Comparison of ENCODE assay signal across 10 cellular contexts in genomic region chr22:37726240-37726887, GRCh38. TPM values are rescaled to one million over a fixed set of nuclear protein-coding genes. Genes with fewer than 3 reads are reported as not detected.
DNase-seq lines count a peak whose midpoint lies in the region; ATAC-seq and TF ChIP-seq lines count a peak whose summit lies in the region.
"Had no signal": no experiment of that assay in that cellular context is flagged by ENCODE, and none has a peak within 500 bp of the region (broad histone marks: within the 10 kb centered on the region; RNA-seq: fewer than 3 reads in every experiment).

No MANE protein-coding gene starts in this region.

- peak; percentile 33 for ATAC-seq in aorta (ENCODE audit: low FRiP score)

- WGBS in aorta, 2 donors = 88 to 89% methylated on average over 20 of the region's 20 CpGs

- intact Hi-C loops in cardiac septum (cut with DNase I) = no loop called here
- intact Hi-C loops in aorta (cut with DNase I) = no loop called here

- in situ Hi-C loops in SK-MEL-5 (cut with HindIII; ENCODE audit: low pct_unique_long_range_greater_than_20kb, low sequenced_read_pairs) = no loop called here

- peak; percentile 34 for TF ChIP-seq CTCF in cardiac muscle cell (IDR thresholded peaks at IDR 0.05; ENCODE audit: low read depth, low read length)

- no peaks in the 10 kb centered on the region for H3K27me3 ChIP-seq in cardiac muscle cell
- H3K27me3 ChIP-seq in aorta (ENCODE audit: control insufficient read depth in 1 of 2, insufficient read depth in 2 of 2, low read length in 1 of 2) = no peaks in the 10 kb centered on the region
- H3K27me3 ChIP-seq: ovary had no signal

- no peaks in the 10 kb centered on the region for H3K36me3 ChIP-seq in cardiac muscle cell
- H3K36me3 ChIP-seq in aorta (ENCODE audit: control insufficient read depth in 1 of 2, insufficient read depth in 2 of 2, low read length in 1 of 2) = no peaks in the 10 kb centered on the region
- H3K36me3 ChIP-seq: ovary had no signal

- H3K4me1 ChIP-seq in cardiac muscle cell (ENCODE audit: low read depth) (no peaks in the 10 kb centered on the region), aorta (ENCODE audit: control insufficient read depth in 1 of 2, insufficient read depth in 2 of 2, low read length in 2 of 2) (peaks cover 0 to 3% of the 10 kb centered on the region in 2 donors)

- DNase-seq in cardiac muscle cell (ENCODE audit: low read depth in 1 of 2, low spot score in 1 of 2) (peak in 1 of 2 donors; percentile 54), cardiac septum (ENCODE audit: low spot score) (no peak), SK-MEL-5 (ENCODE audit: low read depth, low spot score) (peak; percentile 41), fibroblast of peridontal ligament (ENCODE audit: extremely low read depth) (peak; percentile 64), aorta (no peak), NOMO-1 treated with DMSO at 0.1 percent for 48 hours (lab: John Stamatoyannopoulos, UW; ENCODE audit: unreplicated experiment) (no peak), ecto neural progenitor cell (ENCODE audit: low spot score) (no peak), putamen (ENCODE audit: low spot score) (no peak)
- DNase-seq: NCI-H187 had no signal

- H3K9me3 ChIP-seq in cardiac muscle cell (ENCODE audit: low read depth) (no peaks in the 10 kb centered on the region), aorta (ENCODE audit: control insufficient read depth, low read length) (no peaks in the 10 kb centered on the region)
- H3K9me3 ChIP-seq: ovary had no signal

- H3K4me3 ChIP-seq in cardiac muscle cell = no peak overlapping the region
- no peak overlapping the region for H3K4me3 ChIP-seq in aorta (ENCODE audit: low read length in 2 of 2)
- H3K4me3 ChIP-seq: ovary had no signal

- H3K27ac ChIP-seq in cardiac muscle cell = no peak overlapping the region
- no peak overlapping the region for H3K27ac ChIP-seq in aorta (ENCODE audit: low read depth in 1 of 2, low read length in 2 of 2)

RNA-seq across cellular contexts. Expression of gene TRIOBP, which starts 29.5 kb away (rescaled TPM):
- 160 and 202 TPM in 2 replicates for total RNA-seq in cardiac muscle cell
- polyA plus RNA-seq in cardiac muscle cell = 150 and 191 TPM in 2 replicates
- total RNA-seq in cardiac septum = 115 TPM
- total RNA-seq in SK-MEL-5 (2014; rRNA removed; shearing (Covaris generic)) = 22.4 and 25.6 TPM in 2 replicates
- 55.2 and 56.9 TPM in 2 replicates for polyA plus RNA-seq in SK-MEL-5 (2015; cell fraction: cytosol; rRNA removed)
- polyA plus RNA-seq in SK-MEL-5 (2015; cell fraction: nucleus; rRNA removed) = 39.7 and 54.7 TPM in 2 replicates
- 100 to 1,000 TPM in 1 of 2 donors, 10 to 100 TPM in 1; 86.0 to 113 TPM for total RNA-seq in aorta
- 10 to 100 TPM; 26.9 to 59.1 TPM for polyA plus RNA-seq in aorta

RNA-seq across cellular contexts. Expression of gene NOL12, which starts 40.2 kb away (rescaled TPM):
- 36.0 and 38.3 TPM in 2 replicates for total RNA-seq in cardiac muscle cell
- 21.9 and 34.2 TPM in 2 replicates for polyA plus RNA-seq in cardiac muscle cell
- 15.2 TPM for total RNA-seq in cardiac septum
- total RNA-seq in SK-MEL-5 (2014; rRNA removed; shearing (Covaris generic)) = 50.7 and 57.9 TPM in 2 replicates
- 42.4 and 57.4 TPM in 2 replicates for polyA plus RNA-seq in SK-MEL-5 (2015; cell fraction: cytosol; rRNA removed)
- 59.7 and 65.1 TPM in 2 replicates for polyA plus RNA-seq in SK-MEL-5 (2015; cell fraction: nucleus; rRNA removed)
- 10 to 100 TPM; 11.1 to 15.4 TPM for total RNA-seq in aorta
- 10 to 100 TPM; 13.0 to 19.0 TPM for polyA plus RNA-seq in aorta

RNA-seq across cellular contexts. Expression of gene LGALS1, which starts 50.9 kb away (rescaled TPM):
- total RNA-seq in cardiac muscle cell = 6.6 and 24.5 TPM in 2 replicates
- 8.1 and 37.3 TPM in 2 replicates for polyA plus RNA-seq in cardiac muscle cell
- total RNA-seq in cardiac septum = 1,015 TPM
- 978 and 1,315 TPM in 2 replicates for total RNA-seq in SK-MEL-5 (2014; rRNA removed; shearing (Covaris generic))
- polyA plus RNA-seq in SK-MEL-5 (2015; cell fraction: cytosol; rRNA removed) = 622 and 774 TPM in 2 replicates
- polyA plus RNA-seq in SK-MEL-5 (2015; cell fraction: nucleus; rRNA removed) = 90.5 and 124 TPM in 2 replicates
- total RNA-seq in aorta = 1,000 to 10,000 TPM; 1,050 to 1,178 TPM
- polyA plus RNA-seq in aorta = 1,000 to 10,000 TPM; 1,845 to 3,139 TPM

Comparison
In these comparisons a context has a peak if more than half of its experiments do, and no peak if none do; other contexts are left out.
1. RNA of gene LGALS1, which starts 50.9 kb away (total RNA-seq): 1,050 to 1,178 TPM in aorta, 1,015 TPM in cardiac septum (single experiment) and 978 to 1,315 TPM in SK-MEL-5; 6.6 to 24.5 TPM in cardiac muscle cell; every median in the first group is over 10 times any median in the second.
2. DNase-seq: peak in SK-MEL-5 (single experiment) and fibroblast of peridontal ligament (single experiment); none in cardiac septum (single experiment), aorta (0 of 2), NOMO-1 treated with DMSO at 0.1 percent for 48 hours (single experiment), ecto neural progenitor cell (single experiment) and putamen (single experiment).